ENCODE assay signal across 10 cellular contexts in genomic region chr6:1131285-1132079, GRCh38.
DNase-seq lines count a peak whose midpoint lies in the region; ATAC-seq and TF ChIP-seq lines count a peak whose summit lies in the region.
"Had no signal": no experiment of that assay in that cellular context is flagged by ENCODE, and none has a peak within 500 bp of the region (broad histone marks: within the 10 kb centered on the region; RNA-seq: fewer than 3 reads in every experiment).

No MANE protein-coding gene starts in this region.

- peaks cover 23% of the 10 kb centered on the region for H3K4me1 Mint-ChIP-seq in type B pancreatic cell (ENCODE audit: unreplicated experiment)
- H3K4me1 Mint-ChIP-seq: immature natural killer cell had no signal

- no peak overlapping the region for H3K4me3 Mint-ChIP-seq in type B pancreatic cell
- H3K4me3 Mint-ChIP-seq: dendritic cell treated with granulocyte-macrophage colony-stimulating factor and Interleukin-4, amounts not matched to agents 40 ng/mL and 50 ng/mL, for 4 days; immature natural killer cell had no signal

- H3K27ac Mint-ChIP-seq in type B pancreatic cell, result peak overlapping the region; percentile 54
- H3K27ac Mint-ChIP-seq: dendritic cell treated with granulocyte-macrophage colony-stimulating factor and Interleukin-4, amounts not matched to agents 40 ng/mL and 50 ng/mL, for 4 days; immature natural killer cell had no signal

- H3K27me3 ChIP-seq in BE2C, result peaks cover 5% of the 10 kb centered on the region

- no peaks in the 10 kb centered on the region for H3K27me3 Mint-ChIP-seq in type B pancreatic cell

- in situ Hi-C loops in astrocyte of the spinal cord (cut with HindIII; ENCODE audit: low sequenced_read_pairs), result no loop called here

- H3K4me3 ChIP-seq in astrocyte of the spinal cord (ENCODE audit: low read depth, low read length) (no peak overlapping the region), BE2C (ENCODE audit: low read depth, low read length) (no peak overlapping the region)
- H3K4me3 ChIP-seq: GM12878 had no signal

- no peaks in the 10 kb centered on the region for H3K36me3 Mint-ChIP-seq in type B pancreatic cell
- H3K36me3 Mint-ChIP-seq: immature natural killer cell had no signal

- no peaks in the 10 kb centered on the region for H3K4me1 ChIP-seq in BE2C

- no peaks in the 10 kb centered on the region for H3K9me3 Mint-ChIP-seq in type B pancreatic cell
- H3K9me3 Mint-ChIP-seq: dendritic cell treated with granulocyte-macrophage colony-stimulating factor and Interleukin-4, amounts not matched to agents 40 ng/mL and 50 ng/mL, for 4 days had no signal

- intact Hi-C loops in left colon (cut with DNase I, micrococcal nuclease), result no loop called here

- no peaks in the 10 kb centered on the region for H3K36me3 ChIP-seq in BE2C

- no peaks in the 10 kb centered on the region for H3K9me3 ChIP-seq in BE2C

- TF ChIP-seq CTCF in astrocyte of the spinal cord (IDR thresholded peaks at IDR 0.05; ENCODE audit: low read depth, low read length), result no peak
- no peak for TF ChIP-seq CTCF in type B pancreatic cell (conservative IDR thresholded peaks at IDR 0.05)
- TF ChIP-seq CTCF in BE2C (IDR thresholded peaks at IDR 0.05; ENCODE audit: low read depth, low read length), result no peak

- ATAC-seq in left colon (peak; percentile 52), HG02798 (IDR thresholded peaks at IDR 0.05; ENCODE audit: poor library complexity, unreplicated experiment) (no peak)
- ATAC-seq: GM12878 had no signal

- DNase-seq in HPDE6-E6E7 (ENCODE audit: extremely low spot score) (peak; percentile 93), astrocyte of the spinal cord (ENCODE audit: low read depth, low spot score) (peak; percentile 66), left colon (no peak), type B pancreatic cell (ENCODE audit: extremely low spot score, unreplicated experiment) (no peak), BE2C (no peak), NCI-H2081 (lab: John Stamatoyannopoulos, UW) (no peak)
- DNase-seq: immature natural killer cell had no signal

Comparison
In these comparisons a context has a peak if more than half of its experiments do, and no peak if none do; other contexts are left out.
1. DNase-seq: peak in HPDE6-E6E7 (single experiment) and astrocyte of the spinal cord (single experiment); none in left colon (0 of 2), type B pancreatic cell (single experiment), BE2C (single experiment) and NCI-H2081 (0 of 2).